In genomic region chr9:135085830-135086546, GRCh38 we compare ENCODE assay signal across 1 cellular context.
A peak's percentile ranks its signal among the peaks of the same experiment; 100 is the strongest.
TF ChIP-seq lines count a peak whose summit lies in the region.

No MANE protein-coding gene starts in this region.

TF ChIP-seq in HepG2, 621 proteins besides CTCF, POLR2A, EP300 and RAD21 (continued from another document and continues in another):
- no peak for TF ChIP-seq CSRNP2 (CRISPR knock-in tag; conservative IDR thresholded peaks at IDR 0.05; ENCODE audit: low read depth)
- no peak for TF ChIP-seq EEA1 (CRISPR knock-in tag; IDR thresholded peaks at IDR 0.05; ENCODE audit: borderline replicate concordance)
- no peak for TF ChIP-seq NFAT5 (CRISPR knock-in tag; IDR thresholded peaks at IDR 0.05)
- no peak for TF ChIP-seq ZNF143 (CRISPR knock-in tag; IDR thresholded peaks at IDR 0.05)
- peak; percentile 31; the same call in 1 of the 2 replicates for TF ChIP-seq KDM4B (CRISPR knock-in tag; IDR thresholded peaks at IDR 0.05)
- TF ChIP-seq SRF (IDR thresholded peaks at IDR 0.05; ENCODE audit: low read depth, low read length) = no peak
- peak; percentile 79; the same call in 1 of the 2 replicates for TF ChIP-seq RERE (CRISPR knock-in tag; IDR thresholded peaks at IDR 0.05; ENCODE audit: low read depth)
- no peak for TF ChIP-seq GZF1 (CRISPR knock-in tag; IDR thresholded peaks at IDR 0.05)
- TF ChIP-seq PHF21A (CRISPR knock-in tag; IDR thresholded peaks at IDR 0.05) = peak; percentile 72; the same call in 1 of the 2 replicates
- peak; percentile 83 for TF ChIP-seq MAX (IDR thresholded peaks at IDR 0.05)
- TF ChIP-seq KDM5B (CRISPR knock-in tag; IDR thresholded peaks at IDR 0.05; ENCODE audit: borderline replicate concordance) = peak; percentile 47; the same call in 1 of the 2 replicates
- TF ChIP-seq ZNF253 (CRISPR knock-in tag; IDR thresholded peaks at IDR 0.05; ENCODE audit: borderline replicate concordance) = no peak
- TF ChIP-seq ZNF282 (IDR thresholded peaks at IDR 0.05; ENCODE audit: partially characterized antibody) = no peak
- TF ChIP-seq SP5 (CRISPR knock-in tag; IDR thresholded peaks at IDR 0.05; ENCODE audit: borderline replicate concordance, low read depth) = no peak
- peak; percentile 78 for TF ChIP-seq HHEX (CRISPR knock-in tag; IDR thresholded peaks at IDR 0.05)
- TF ChIP-seq ZNF468 (CRISPR knock-in tag; IDR thresholded peaks at IDR 0.05) = no peak
- TF ChIP-seq EED (CRISPR knock-in tag; IDR thresholded peaks at IDR 0.05) = no peak
- TF ChIP-seq TOPORS (CRISPR knock-in tag; IDR thresholded peaks at IDR 0.05) = peak; percentile 54; the same call in 1 of the 2 replicates
- no peak for TF ChIP-seq FIP1L1 (IDR thresholded peaks at IDR 0.05; ENCODE audit: borderline replicate concordance, insufficient read depth, low read depth, low read length)
- TF ChIP-seq FOXA1 (IDR thresholded peaks at IDR 0.05) = no peak
- peak; percentile 53 for TF ChIP-seq FOXA1 (CRISPR knock-in tag; IDR thresholded peaks at IDR 0.05)
- TF ChIP-seq ZNF350 (CRISPR knock-in tag; IDR thresholded peaks at IDR 0.05; ENCODE audit: borderline replicate concordance, low read depth) = peak; percentile 73
- TF ChIP-seq NCOA1 (CRISPR knock-in tag; IDR thresholded peaks at IDR 0.05) = no peak
- no peak for TF ChIP-seq ZNF747 (CRISPR knock-in tag; IDR thresholded peaks at IDR 0.05; ENCODE audit: borderline replicate concordance)
- no peak for TF ChIP-seq ZNF101 (CRISPR knock-in tag; IDR thresholded peaks at IDR 0.05; ENCODE audit: borderline replicate concordance, low read depth)
- TF ChIP-seq EZH2 (conservative IDR thresholded peaks at IDR 0.05; ENCODE audit: low read depth, low read length) = no peak
- TF ChIP-seq E2F1 (CRISPR knock-in tag; IDR thresholded peaks at IDR 0.05) = peak; percentile 50; the same call in 1 of the 2 replicates
- TF ChIP-seq GPN1 (CRISPR knock-in tag; IDR thresholded peaks at IDR 0.05; ENCODE audit: borderline replicate concordance) = no peak
- TF ChIP-seq SOX5 (CRISPR knock-in tag; IDR thresholded peaks at IDR 0.05; ENCODE audit: borderline replicate concordance) = peak; percentile 80; the same call in 1 of the 2 replicates
- peak; percentile 55; the same call in 1 of the 2 replicates for TF ChIP-seq ZNF710 (CRISPR knock-in tag; IDR thresholded peaks at IDR 0.05; ENCODE audit: borderline replicate concordance)
- TF ChIP-seq HOXA7 (CRISPR knock-in tag; IDR thresholded peaks at IDR 0.05) = no peak
- TF ChIP-seq ZNF639 (CRISPR knock-in tag; conservative IDR thresholded peaks at IDR 0.05) = no peak
- no peak for TF ChIP-seq ZNF549 (CRISPR knock-in tag; IDR thresholded peaks at IDR 0.05)
- TF ChIP-seq THAP8 (CRISPR knock-in tag; IDR thresholded peaks at IDR 0.05; ENCODE audit: borderline replicate concordance) = no peak
- TF ChIP-seq HNF1B (CRISPR knock-in tag; IDR thresholded peaks at IDR 0.05) = peak; percentile 97
- TF ChIP-seq GPBP1L1 (CRISPR knock-in tag; IDR thresholded peaks at IDR 0.05) = no peak
- TF ChIP-seq ZBTB20 (CRISPR knock-in tag; IDR thresholded peaks at IDR 0.05; ENCODE audit: borderline replicate concordance, low read depth) = no peak
- TF ChIP-seq ZNF766 (CRISPR knock-in tag; IDR thresholded peaks at IDR 0.05; ENCODE audit: borderline replicate concordance) = peak; percentile 62; the same call in 1 of the 2 replicates
- TF ChIP-seq ZNF616 (CRISPR knock-in tag; IDR thresholded peaks at IDR 0.05; ENCODE audit: low read depth) = no peak
- no peak; the same call in 1 of the 2 replicates for TF ChIP-seq NFYB (CRISPR knock-in tag; IDR thresholded peaks at IDR 0.05)
- peak; percentile 75 for TF ChIP-seq ZFX (CRISPR knock-in tag; IDR thresholded peaks at IDR 0.05; ENCODE audit: low read depth)
